Comparison of ENCODE assay signal across 8 cellular contexts in genomic region chr1:153775432-153776311, GRCh38. TPM values are rescaled to one million over a fixed set of nuclear protein-coding genes. Genes with fewer than 3 reads are reported as not detected.
DNase-seq lines count a peak whose midpoint lies in the region; ATAC-seq and TF ChIP-seq lines count a peak whose summit lies in the region.

No MANE protein-coding gene starts in this region.

- TF ChIP-seq CTCF in BJ (IDR thresholded peaks at IDR 0.05; ENCODE audit: insufficient read depth, low read depth, low read length) (no peak), right atrium auricular region (IDR thresholded peaks at IDR 0.05) (no peak), retinal pigment epithelial cell (conservative IDR thresholded peaks at IDR 0.05; ENCODE audit: low read depth, low read length) (no peak)

- peak overlapping the region; percentile 81 to 82 for H3K27ac ChIP-seq in right atrium auricular region

- no peaks in the 10 kb centered on the region for H3K9me3 ChIP-seq in right atrium auricular region

- H3K4me1 Mint-ChIP-seq in activated naive CD8-positive, alpha-beta T cell treated with anti-CD3 and anti-CD28 coated beads, Interleukin-2, amount 10 ng/mL, durations not matched to agents 7 days and 5 days: peaks cover 33% of the 10 kb centered on the region

- peaks cover 0 to 92% of the 10 kb centered on the region in 2 donors for H3K4me1 ChIP-seq in right atrium auricular region

- DNase-seq in BJ (ENCODE audit: low read depth) (no peak), M059J (ENCODE audit: low read depth) (peak; percentile 52), SK-N-DZ (ENCODE audit: low spot score) (peak; percentile 84), right atrium auricular region (ENCODE audit: low spot score) (peak; percentile 69), retinal pigment epithelial cell (ENCODE audit: low read depth) (no peak), inferior parietal cortex (ENCODE audit: extremely low spot score) (no peak)
- peak; percentile 81 for DNase-seq in activated naive CD8-positive, alpha-beta T cell treated with anti-CD3 and anti-CD28 coated beads, Interleukin-2, amount 10 ng/mL, durations not matched to agents 7 days and 5 days

- H3K27me3 Mint-ChIP-seq in activated naive CD8-positive, alpha-beta T cell treated with anti-CD3 and anti-CD28 coated beads, Interleukin-2, amount 10 ng/mL, durations not matched to agents 7 days and 5 days: no peaks in the 10 kb centered on the region

- no peaks in the 10 kb centered on the region for H3K27me3 ChIP-seq in BJ (ENCODE audit: control insufficient read depth, insufficient read depth, low read length)
- no peaks in the 10 kb centered on the region for H3K27me3 ChIP-seq in right atrium auricular region

- H3K4me3 ChIP-seq in BJ (ENCODE audit: low read depth, low read length) (peak overlapping the region; percentile 62), right atrium auricular region (peak overlapping the region; percentile 56 to 67), retinal pigment epithelial cell (ENCODE audit: low read length) (peak overlapping the region; percentile 60)

- H3K27ac Mint-ChIP-seq in activated naive CD8-positive, alpha-beta T cell treated with anti-CD3 and anti-CD28 coated beads, Interleukin-2, amount 10 ng/mL, durations not matched to agents 7 days and 5 days: peak overlapping the region; percentile 92

- peak overlapping the region; percentile 94 for H3K4me3 Mint-ChIP-seq in activated naive CD8-positive, alpha-beta T cell treated with anti-CD3 and anti-CD28 coated beads, Interleukin-2, amount 10 ng/mL, durations not matched to agents 7 days and 5 days

- no peaks in the 10 kb centered on the region for H3K9me3 Mint-ChIP-seq in activated naive CD8-positive, alpha-beta T cell treated with anti-CD3 and anti-CD28 coated beads, Interleukin-2, amount 10 ng/mL, durations not matched to agents 7 days and 5 days

- CTCF ChIA-PET in BJ (lab: Yijun Ruan, JAX): interaction anchor here (0.9 to 1.2 kb wide), 4 partner anchors 9 to 211 kb away, joined by 3 to 7 read pairs (median 4); partner anchors contain the start of genes DENND4B and RAB13

- peak; percentile 57 for ATAC-seq in GM19395 (IDR thresholded peaks at IDR 0.05; ENCODE audit: unreplicated experiment)
- peak; percentile 69 for ATAC-seq in activated naive CD8-positive, alpha-beta T cell treated with anti-CD3 and anti-CD28 coated beads, Interleukin-2, amount 10 ng/mL, durations not matched to agents 7 days and 5 days (ENCODE audit: low read depth)

- H3K36me3 Mint-ChIP-seq in activated naive CD8-positive, alpha-beta T cell treated with anti-CD3 and anti-CD28 coated beads, Interleukin-2, amount 10 ng/mL, durations not matched to agents 7 days and 5 days: peaks cover 19% of the 10 kb centered on the region

- peaks cover 9% of the 10 kb centered on the region for H3K36me3 ChIP-seq in BJ (ENCODE audit: control insufficient read depth, insufficient read depth, low read length)
- peaks cover 21% of the 10 kb centered on the region for H3K36me3 ChIP-seq in right atrium auricular region

- POLR2A ChIA-PET in BJ (lab: Charles Lee): interaction anchor here (0.6 kb wide), 2 partner anchors 183 to 445 kb away, joined by 3 to 21 read pairs; partner anchors contain the start of gene CRTC2
- POLR2A ChIA-PET in activated naive CD8-positive, alpha-beta T cell treated with anti-CD3 and anti-CD28 coated beads, Interleukin-2, amount 10 ng/mL, durations not matched to agents 7 days and 5 days (lab: Charles Lee): interaction anchor here (0.6 to 2.5 kb wide), 28 partner anchors 8 to 235 kb away, joined by 3 to 17 read pairs (median 4); partner anchors contain the start of genes CHTOP, CREB3L4, DENND4B and GATAD2B

RNA-seq across cellular contexts. Expression of gene SLC27A3, which starts 0.5 kb away (rescaled TPM):
- 18.2 and 25.4 TPM in 2 replicates for polyA plus RNA-seq in BJ (2011; rRNA removed)
- polyA minus RNA-seq in BJ (2011; rRNA and poly(A)+ RNA removed): 14.8 and 23.4 TPM in 2 replicates
- 1.2 and 3.7 TPM in 2 replicates for total RNA-seq in M059J (2014; rRNA removed; shearing (Covaris generic))
- polyA plus RNA-seq in SK-N-DZ (2014; cell fraction: cytosol; rRNA removed): 6.4 and 10.5 TPM in 2 replicates
- polyA plus RNA-seq in SK-N-DZ (2014; cell fraction: nucleus; rRNA removed): 49.3 and 56.7 TPM in 2 replicates
- total RNA-seq in activated naive CD8-positive, alpha-beta T cell treated with anti-CD3 and anti-CD28 coated beads, Interleukin-2, amount 10 ng/mL, durations not matched to agents 7 days and 5 days: 10 to 100 TPM; 38.9 to 44.0 TPM
- total RNA-seq in right atrium auricular region: 10 to 100 TPM in 1 of 2 donors, 1 to 10 TPM in 1; 9.9 to 20.1 TPM

RNA-seq across cellular contexts. Expression of gene INTS3, which starts 47.8 kb away (rescaled TPM):
- 38.8 and 52.8 TPM in 2 replicates for polyA plus RNA-seq in BJ (2011; rRNA removed)
- 30.1 and 34.8 TPM in 2 replicates for polyA minus RNA-seq in BJ (2011; rRNA and poly(A)+ RNA removed)
- 21.4 and 37.0 TPM in 2 replicates for total RNA-seq in M059J (2014; rRNA removed; shearing (Covaris generic))
- 26.2 and 28.6 TPM in 2 replicates for polyA plus RNA-seq in SK-N-DZ (2014; cell fraction: cytosol; rRNA removed)
- 70.1 and 105 TPM in 2 replicates for polyA plus RNA-seq in SK-N-DZ (2014; cell fraction: nucleus; rRNA removed)
- total RNA-seq in activated naive CD8-positive, alpha-beta T cell treated with anti-CD3 and anti-CD28 coated beads, Interleukin-2, amount 10 ng/mL, durations not matched to agents 7 days and 5 days: 10 to 100 TPM; 53.6 to 57.2 TPM
- 10 to 100 TPM; 21.8 to 26.7 TPM for total RNA-seq in right atrium auricular region

Comparison
In these comparisons a context has a peak if more than half of its experiments do, and no peak if none do; other contexts are left out.
1. DNase-seq: peak in M059J (single experiment), SK-N-DZ (single experiment), activated naive CD8-positive, alpha-beta T cell treated with anti-CD3 and anti-CD28 coated beads, Interleukin-2, amount 10 ng/mL, durations not matched to agents 7 days and 5 days (single experiment) and right atrium auricular region (single experiment); none in BJ (single experiment), retinal pigment epithelial cell (single experiment) and inferior parietal cortex (single experiment).
2. Peak in every context shown above with its lines, with median percentiles within 50 percentile points of each other: H3K4me3 ChIP-seq.